ENCODE assay signal across 1 cellular context in the genomic region with DNA sequence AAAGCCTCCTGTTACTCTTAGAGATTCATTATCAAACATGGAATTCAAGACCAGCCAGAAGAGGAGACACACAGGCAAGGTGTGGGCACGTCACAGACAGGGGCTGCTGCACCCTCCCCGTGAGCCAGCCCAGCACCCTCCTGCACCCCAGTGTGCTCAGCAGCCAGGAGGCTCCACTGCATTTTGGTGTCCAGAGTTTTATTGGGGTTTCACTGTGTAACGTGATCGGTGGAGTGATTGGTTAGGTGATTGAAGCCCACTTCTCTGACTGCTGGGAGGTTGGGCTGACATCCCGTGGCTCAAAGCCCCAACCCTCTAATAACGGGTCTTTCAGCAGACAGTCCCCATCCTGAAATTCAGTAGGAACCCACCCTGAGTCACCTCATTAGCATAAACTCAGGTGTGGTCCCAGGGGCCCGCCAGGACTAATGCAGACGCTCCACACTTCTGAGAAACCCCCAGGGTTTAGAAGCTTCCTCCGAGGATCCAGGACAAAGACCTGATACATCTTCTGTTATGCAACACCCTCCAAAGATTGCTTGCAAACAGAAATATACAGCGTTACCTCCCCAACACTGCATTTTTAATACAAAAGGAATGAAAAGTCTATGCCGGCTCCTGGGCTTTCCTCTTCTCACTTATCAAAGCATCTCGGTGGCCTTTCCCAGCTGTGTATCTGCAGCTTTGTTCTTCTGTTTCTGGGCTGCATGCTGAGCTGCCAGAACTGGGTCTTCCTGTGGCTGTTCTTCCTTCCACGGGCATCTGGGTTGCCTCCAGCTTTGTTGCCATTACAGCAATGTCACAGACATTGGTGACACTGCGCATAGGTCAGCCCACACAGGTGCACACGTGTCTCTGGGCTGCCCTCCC.
TF ChIP-seq lines count a peak whose summit lies in the region.

No MANE protein-coding gene starts in this region.

TF ChIP-seq in HepG2, 621 proteins besides CTCF, POLR2A, EP300 and RAD21:
- TF ChIP-seq ZFP36L2 (CRISPR knock-in tag; IDR thresholded peaks at IDR 0.05), result no peak
- no peak for TF ChIP-seq NONO (IDR thresholded peaks at IDR 0.05)
- TF ChIP-seq NONO (CRISPR knock-in tag; conservative IDR thresholded peaks at IDR 0.05), result 0 out of 2 replicates have a peak, but pooled peaks have one; percentile 6
